8 cellular contexts compared by ENCODE assay signal in genomic region chr6:26216886-26217713, GRCh38.
DNase-seq lines count a peak whose midpoint lies in the region; ATAC-seq and TF ChIP-seq lines count a peak whose summit lies in the region.

No MANE protein-coding gene starts in this region.

- H3K27me3 ChIP-seq in adrenal gland (no peaks in the 10 kb centered on the region), right cardiac atrium (ENCODE audit: control insufficient read depth, insufficient read depth) (no peaks in the 10 kb centered on the region), gastrocnemius medialis (peaks cover 83 to 91% (median 86%) of the 10 kb centered on the region in 3 donors)

- H3K4me3 ChIP-seq in SK-N-MC (peak overlapping the region; percentile 85), adrenal gland (peak overlapping the region in 3 of 4 donors; percentile 6 to 53 (median 50)), right cardiac atrium (ENCODE audit: low read length) (peak overlapping the region; percentile 63), gastrocnemius medialis (peak overlapping the region; percentile 43 to 53 (median 53))

- ATAC-seq in right cardiac atrium (peak; percentile 84 to 85), gastrocnemius medialis (peak; percentile 50)

- intact Hi-C loops in adrenal gland (cut with DNase I), result no loop called here
- intact Hi-C loops in right cardiac atrium (cut with DNase I), result loop anchor here in 1 of 4 donors (10.0 kb wide), 1 partner anchor 58 kb away; a partner anchor contains a TSS
- intact Hi-C loops in gastrocnemius medialis (cut with DNase I; ENCODE audit: low total_unique reads), result loop anchor here (2.0 kb wide), 1 partner anchor 94 kb away; a partner anchor contains a TSS

- 0 to 1% (median 1%) methylated on average over 27 to 44 of the region's 44 CpGs for WGBS in adrenal gland, 4 donors
- WGBS in right cardiac atrium, result 1% methylated on average over 44 of the region's 44 CpGs

- H3K36me3 ChIP-seq in SK-N-MC (ENCODE audit: insufficient read depth, low read length), result no peaks in the 10 kb centered on the region
- no peaks in the 10 kb centered on the region for H3K36me3 ChIP-seq in adrenal gland (replicated peaks in 1 of 2)
- H3K36me3 ChIP-seq in gastrocnemius medialis, result no peaks in the 10 kb centered on the region

- H3K27ac ChIP-seq in SK-N-MC (peak overlapping the region; percentile 92), adrenal gland (peak overlapping the region; percentile 84 to 97 (median 96)), right cardiac atrium (ENCODE audit: low read length) (peak overlapping the region; percentile 100), gastrocnemius medialis (peak overlapping the region; percentile 67 to 79 (median 72))

- no peaks in the 10 kb centered on the region for H3K9me3 ChIP-seq in SK-N-MC (ENCODE audit: low read depth, low read length)
- H3K9me3 ChIP-seq in adrenal gland (replicated peaks in 1 of 3), result no peaks in the 10 kb centered on the region
- H3K9me3 ChIP-seq in right cardiac atrium (ENCODE audit: control insufficient read depth, low read length), result no peaks in the 10 kb centered on the region
- H3K9me3 ChIP-seq in gastrocnemius medialis, result no peaks in the 10 kb centered on the region

- peaks cover 10 to 24% of the 10 kb centered on the region in 2 donors for H3K4me1 ChIP-seq in adrenal gland (replicated peaks in 1 of 2)
- peaks cover 2% of the 10 kb centered on the region for H3K4me1 ChIP-seq in right cardiac atrium (ENCODE audit: control insufficient read depth, insufficient read depth, low read length)
- peaks cover 0 to 20% of the 10 kb centered on the region in 2 donors for H3K4me1 ChIP-seq in gastrocnemius medialis

- in situ Hi-C loops in GM18951 (cut with MboI; ENCODE audit: low sequenced_read_pairs, unreplicated experiment), result no loop called here
- in situ Hi-C loops in gastrocnemius medialis (cut with MboI; ENCODE audit: low sequenced_read_pairs in 4 of 4), result no loop called here

- DNase-seq in AG08396 (ENCODE audit: low spot score) (peak; percentile 42), HK-2 (ENCODE audit: unreplicated experiment) (peak; percentile 81), SK-N-MC (ENCODE audit: low read depth, low spot score) (no peak), adrenal gland (peak; percentile 82 to 97 (median 92)), right cardiac atrium (peak; percentile 83 to 93 (median 91)), gastrocnemius medialis (peak in 1 of 2 donors; percentile 52), iPS-NIHi7 (ENCODE audit: extremely low spot score) (no peak)

- TF ChIP-seq CTCF in adrenal gland (IDR thresholded peaks at IDR 0.05) (peak; percentile 3 to 67 (median 38)), gastrocnemius medialis (IDR thresholded peaks at IDR 0.05 in 4 of 5, conservative IDR thresholded peaks at IDR 0.05 in 1 of 5) (peak in 3 of 5 experiments; percentile 18 to 48 (median 41))

- H3K9ac ChIP-seq in SK-N-MC (ENCODE audit: insufficient read length), result peak overlapping the region; percentile 77

- peak; percentile 93 for TF ChIP-seq POLR2A in GM18951 (IDR thresholded peaks at IDR 0.05; ENCODE audit: extremely low read depth, insufficient read depth, insufficient read length)
- TF ChIP-seq POLR2A in adrenal gland (IDR thresholded peaks at IDR 0.05), result peak; percentile 59 to 96
- peak in 1 of 2 donors; percentile 54 for TF ChIP-seq POLR2A in gastrocnemius medialis (IDR thresholded peaks at IDR 0.05)

Comparison
In these comparisons a context has a peak if more than half of its experiments do, and no peak if none do; other contexts are left out.
1. DNase-seq: peak in AG08396 (single experiment), HK-2 (single experiment), adrenal gland (7 of 7) and right cardiac atrium (3 of 3); none in SK-N-MC (single experiment) and iPS-NIHi7 (single experiment).
2. Peak in every context shown above with its lines, with median percentiles within 50 percentile points of each other: H3K27ac ChIP-seq and H3K4me3 ChIP-seq.